ENCODE assay signal across 11 cellular contexts in genomic region chr5:68187268-68188055, GRCh38. TPM values are rescaled to one million over a fixed set of nuclear protein-coding genes. Genes with fewer than 3 reads are reported as not detected.
DNase-seq lines count a peak whose midpoint lies in the region; ATAC-seq, FAIRE-seq and TF ChIP-seq lines count a peak whose summit lies in the region.
"Had no signal": no experiment of that assay in that cellular context is flagged by ENCODE, and none has a peak within 500 bp of the region (broad histone marks: within the 10 kb centered on the region; RNA-seq: fewer than 3 reads in every experiment).

No MANE protein-coding gene starts in this region.

- peak; percentile 75 for DNase-seq in NCI-H146 (lab: John Stamatoyannopoulos, UW)
- DNase-seq in H1 (ENCODE audit: low read depth in 1 of 2, low spot score in 2 of 2), result peak; percentile 36 to 81
- DNase-seq in left lobe of liver (ENCODE audit: low spot score), result no peak
- DNase-seq in naive thymus-derived CD4-positive, alpha-beta T cell, result no peak
- DNase-seq in RWPE1 (ENCODE audit: low spot score), result no peak
- DNase-seq: activated naive CD8-positive, alpha-beta T cell treated with anti-CD3 and anti-CD28 coated beads, Interleukin-2, amount 50 U/mL, for 24 hours; GF-D8; Karpas-422 had no signal

- no peak overlapping the region for H3K23ac ChIP-seq in H1 (ENCODE audit: insufficient read length)

- no peak overlapping the region for H2BK120ac ChIP-seq in H1 (replicated peaks; ENCODE audit: low read depth, low read length)

- no peak overlapping the region for H3K4ac ChIP-seq in H1 (replicated peaks; ENCODE audit: insufficient read length, low read depth, low read length)

- H3K4me1 ChIP-seq in H1 (replicated peaks in 1 of 4; ENCODE audit: control insufficient read depth in 3 of 4, insufficient read depth in 4 of 4, low read length in 3 of 4), result peaks cover 0 to 14% (median 8%) of the 10 kb centered on the region in 4 experiments; a peak in 4 of 7 replicates
- peaks cover 15% of the 10 kb centered on the region for H3K4me1 ChIP-seq in skeletal muscle satellite cell (ENCODE audit: control insufficient read depth, insufficient read depth, low read length)
- H3K4me1 ChIP-seq in naive thymus-derived CD4-positive, alpha-beta T cell (ENCODE audit: control insufficient read depth in 2 of 2, insufficient read depth in 2 of 2, low read length in 2 of 2), result no peaks in the 10 kb centered on the region

- H3K4me1 Mint-ChIP-seq in naive thymus-derived CD4-positive, alpha-beta T cell, result peaks cover 0 to 2% (median 0%) of the 10 kb centered on the region in 7 donors
- H3K4me1 Mint-ChIP-seq: activated naive CD8-positive, alpha-beta T cell treated with anti-CD3 and anti-CD28 coated beads, Interleukin-2, amount 50 U/mL, for 24 hours had no signal

- peak overlapping the region; percentile 60; the same call in 1 of the 2 replicates for H2AFZ ChIP-seq in H1 (ENCODE audit: low read length)

- H3K27ac ChIP-seq in H1 (ENCODE audit: low read depth, low read length) (no peak overlapping the region; the same call in 1 of the 2 replicates), RWPE1 (no peak overlapping the region)
- H3K27ac ChIP-seq in naive thymus-derived CD4-positive, alpha-beta T cell (ENCODE audit: low read depth, low read length), result no peak overlapping the region

- H3K4me3 ChIP-seq in H1 (ENCODE audit: extremely low read depth in 1 of 4, insufficient read depth in 2 of 4, low read depth in 3 of 4, low read length in 4 of 4) (peak overlapping the region; percentile 27 to 53 (median 33)), skeletal muscle satellite cell (ENCODE audit: low read length) (peak overlapping the region; percentile 65)
- no peak overlapping the region for H3K4me3 ChIP-seq in naive thymus-derived CD4-positive, alpha-beta T cell (ENCODE audit: low read length)

- no peaks in the 10 kb centered on the region for H3K36me3 Mint-ChIP-seq in naive thymus-derived CD4-positive, alpha-beta T cell

- CTCF ChIA-PET in H1 (lab: Charles Lee; ENCODE audit: partially characterized antibody) (interaction anchor here (1.5 kb wide), 1 partner anchor 59 kb away, joined by 4 read pairs; no protein-coding TSS in a partner anchor), RWPE1 (lab: Yijun Ruan, JAX) (interaction anchor here (0.5 to 0.6 kb wide), 2 partner anchors 203 to 372 kb away, joined by 3 read pairs; no protein-coding TSS in a partner anchor)
- CTCF ChIA-PET in naive thymus-derived CD4-positive, alpha-beta T cell (lab: Charles Lee), result no interaction called here

- peak overlapping the region; percentile 46 for H4K91ac ChIP-seq in H1 (replicated peaks; ENCODE audit: insufficient read length, low read length)

- no peaks in the 10 kb centered on the region for H3K27me3 Mint-ChIP-seq in naive thymus-derived CD4-positive, alpha-beta T cell
- H3K27me3 Mint-ChIP-seq: activated naive CD8-positive, alpha-beta T cell treated with anti-CD3 and anti-CD28 coated beads, Interleukin-2, amount 50 U/mL, for 24 hours had no signal

- WGBS in H1 (ENCODE audit: extremely low coverage in 1 of 2, insufficient coverage in 1 of 2, insufficient read length in 1 of 2, insufficient replicate concordance in 2 of 2, low coverage in 1 of 2, low lambda C conversion rate in 2 of 2, missing lambda C conversion rate in 1 of 2), 2 experiments, result 3% methylated on average over 34 of the region's 34 CpGs; no CpG with 5 or more reads in 1 of the 2 experiments

- peak in 1 of 2 experiments; percentile 47; a peak in 1 of 3 replicates for TF ChIP-seq POLR2A in H1 (IDR thresholded peaks at IDR 0.05; ENCODE audit: control extremely low read depth in 1 of 2, low read depth in 2 of 2, low read length in 2 of 2)

- TF ChIP-seq RAD21 in H1 (IDR thresholded peaks at IDR 0.05 in 1 of 2, conservative IDR thresholded peaks at IDR 0.05 in 1 of 2; ENCODE audit: low read depth in 2 of 2, low read length in 2 of 2), result no peak

- no peak for TF ChIP-seq EP300 in H1 (IDR thresholded peaks at IDR 0.05; ENCODE audit: borderline replicate concordance in 1 of 2, low read depth in 2 of 2, low read length in 2 of 2)

- intact Hi-C loops in naive thymus-derived CD4-positive, alpha-beta T cell (cut with micrococcal nuclease), result no loop called here

- H4K5ac ChIP-seq in H1 (ENCODE audit: insufficient read length, low read depth, low read length), result peak overlapping the region; percentile 12

- H3K36me3 ChIP-seq in H1 (ENCODE audit: control insufficient read depth in 2 of 4, insufficient read depth in 4 of 4, low read length in 3 of 4) (no peaks in the 10 kb centered on the region), skeletal muscle satellite cell (ENCODE audit: insufficient read depth, low read length) (no peaks in the 10 kb centered on the region)
- H3K36me3 ChIP-seq in naive thymus-derived CD4-positive, alpha-beta T cell (ENCODE audit: control insufficient read depth in 2 of 3, insufficient read depth in 3 of 3, low read length in 3 of 3), result no peaks in the 10 kb centered on the region

- no peak overlapping the region for H3K4me3 Mint-ChIP-seq in naive thymus-derived CD4-positive, alpha-beta T cell
- H3K4me3 Mint-ChIP-seq: activated naive CD8-positive, alpha-beta T cell treated with anti-CD3 and anti-CD28 coated beads, Interleukin-2, amount 50 U/mL, for 24 hours had no signal

- H3K9me3 Mint-ChIP-seq in naive thymus-derived CD4-positive, alpha-beta T cell, result peaks cover 0 to 2% (median 0%) of the 10 kb centered on the region in 11 donors
- H3K9me3 Mint-ChIP-seq: activated naive CD8-positive, alpha-beta T cell treated with anti-CD3 and anti-CD28 coated beads, Interleukin-2, amount 50 U/mL, for 24 hours had no signal

- ATAC-seq in left lobe of liver (peak; percentile 80), HG02571 (IDR thresholded peaks at IDR 0.05; ENCODE audit: unreplicated experiment) (no peak), GM18873 (IDR thresholded peaks at IDR 0.05; ENCODE audit: low FRiP score, unreplicated experiment) (no peak)
- ATAC-seq in naive thymus-derived CD4-positive, alpha-beta T cell, result no peak
- ATAC-seq: activated naive CD8-positive, alpha-beta T cell treated with anti-CD3 and anti-CD28 coated beads, Interleukin-2, amount 50 U/mL, for 24 hours had no signal

- POLR2A ChIA-PET in H1 (lab: Charles Lee; ENCODE audit: partially characterized antibody), result interaction anchor here (0.5 to 1.7 kb wide), 6 partner anchors 14 to 29 kb away, joined by 3 to 7 read pairs (median 3); partner anchors contain the start of gene PIK3R1
- POLR2A ChIA-PET in naive thymus-derived CD4-positive, alpha-beta T cell (lab: Charles Lee), result no interaction called here
- POLR2A ChIA-PET in RWPE1 (lab: Yijun Ruan, JAX; ENCODE audit: low non-redundant PET), result no interaction called here

- no peaks in the 10 kb centered on the region for H3K23me2 ChIP-seq in H1 (ENCODE audit: low read depth, low read length)

- H3K4me2 ChIP-seq in H1 (ENCODE audit: insufficient read depth in 1 of 2, low read depth in 2 of 2, low read length in 2 of 2) (peak overlapping the region; percentile 56 to 61), skeletal muscle satellite cell (ENCODE audit: low read length) (peak overlapping the region; percentile 77)

- FAIRE-seq in H1 (lab: Jason Lieb, UNC), result peak; percentile 63

- no peaks in the 10 kb centered on the region for H3K79me1 ChIP-seq in H1 (ENCODE audit: low read depth, low read length)

- H2BK12ac ChIP-seq in H1 (ENCODE audit: low read depth, low read length), result peak overlapping the region; percentile 53

- H3K27me3 ChIP-seq in H1 (replicated peaks in 1 of 4; ENCODE audit: control insufficient read depth in 3 of 4, extremely low read depth in 1 of 4, insufficient read depth in 3 of 4, low read length in 3 of 4), result no peaks in the 10 kb centered on the region
- H3K27me3 ChIP-seq in skeletal muscle satellite cell (ENCODE audit: control insufficient read depth, insufficient read depth, low read length), result no peaks in the 10 kb centered on the region
- H3K27me3 ChIP-seq in naive thymus-derived CD4-positive, alpha-beta T cell (ENCODE audit: control insufficient read depth in 2 of 2, insufficient read depth in 2 of 2, low read length in 2 of 2), result no peaks in the 10 kb centered on the region

- no peak overlapping the region for H3K14ac ChIP-seq in H1 (ENCODE audit: insufficient read length)

- TF ChIP-seq CTCF in H1 (IDR thresholded peaks at IDR 0.05; ENCODE audit: control extremely low read depth in 1 of 3, insufficient read depth in 1 of 3, low read depth in 1 of 3, low read length in 3 of 3), result no peak
- no peak for TF ChIP-seq CTCF in RWPE1 (conservative IDR thresholded peaks at IDR 0.05; ENCODE audit: low read depth)

- H4K20me1 ChIP-seq in H1 (replicated peaks in 1 of 2; ENCODE audit: control insufficient read depth in 1 of 2, insufficient read depth in 2 of 2, low read length in 2 of 2), result no peaks in the 10 kb centered on the region

- H3K79me2 ChIP-seq in H1 (ENCODE audit: control insufficient read depth in 1 of 2, insufficient read depth in 2 of 2, low read length in 2 of 2), result no peaks in the 10 kb centered on the region

- H2BK20ac ChIP-seq in H1 (ENCODE audit: low read length), result no peak overlapping the region

- peak overlapping the region; percentile 86 for H4K8ac ChIP-seq in H1 (ENCODE audit: extremely low read depth, insufficient read depth, low read length)

- no peak overlapping the region for H3K56ac ChIP-seq in H1 (replicated peaks; ENCODE audit: insufficient read length, low read depth, low read length)

- peak overlapping the region in 2 of 4 experiments; percentile 23 to 69; a peak in 4 of 7 replicates for H3K9ac ChIP-seq in H1 (replicated peaks in 1 of 4; ENCODE audit: extremely low read depth in 1 of 4, low read depth in 3 of 4, low read length in 3 of 4)
- peak overlapping the region; percentile 51 for H3K9ac ChIP-seq in skeletal muscle satellite cell (ENCODE audit: low read depth, low read length)

- peaks cover 0 to 5% of the 10 kb centered on the region in 2 experiments; a peak in 1 of 4 replicates for H3K9me3 ChIP-seq in H1 (ENCODE audit: insufficient read depth in 2 of 2, low read depth in 1 of 2, low read length in 1 of 2)
- no peaks in the 10 kb centered on the region for H3K9me3 ChIP-seq in skeletal muscle satellite cell (replicated peaks; ENCODE audit: low read length)
- no peaks in the 10 kb centered on the region for H3K9me3 ChIP-seq in naive thymus-derived CD4-positive, alpha-beta T cell (ENCODE audit: control insufficient read depth in 2 of 3, low read length in 3 of 3)

- no peak overlapping the region for H3K27ac Mint-ChIP-seq in naive thymus-derived CD4-positive, alpha-beta T cell
- H3K27ac Mint-ChIP-seq: activated naive CD8-positive, alpha-beta T cell treated with anti-CD3 and anti-CD28 coated beads, Interleukin-2, amount 50 U/mL, for 24 hours had no signal

- no peak overlapping the region; the same call in 1 of the 2 replicates for H3K18ac ChIP-seq in H1 (ENCODE audit: extremely low read depth, low read length)

- H2BK5ac ChIP-seq in H1 (ENCODE audit: low read depth, low read length), result peak overlapping the region; percentile 84; the same call in 1 of the 2 replicates

- no peak overlapping the region for H2BK15ac ChIP-seq in H1 (ENCODE audit: low read length)

- no peak overlapping the region for H2AK5ac ChIP-seq in H1 (ENCODE audit: low read depth, low read length)

RNA-seq across cellular contexts. Expression of gene PIK3R1, which starts 28.1 kb away (rescaled TPM):
- 10.5 and 13.7 TPM in 2 replicates for total RNA-seq in H1 (2021; fragmentation: NEBNext Ultra II Directional; extraction: Animal tissue kit (Norgen Biotek cat#: 25700))
- 1.8 and 2.3 TPM in 2 replicates for polyA plus RNA-seq in H1 (2011; rRNA removed)
- polyA plus RNA-seq in H1 (2011; cell fraction: cytosol; rRNA removed), result 2.6 TPM
- polyA plus RNA-seq in H1 (2011; cell fraction: nucleus; rRNA removed), result 4.1 TPM
- polyA plus RNA-seq in H1 (2012, experiment 1 of 2), result 4.4 to 6.4 TPM (median 5.7 TPM) in 4 replicates
- polyA plus RNA-seq in H1 (2012, experiment 2 of 2), result 1.2 TPM
- 6.9 TPM for polyA plus RNA-seq in H1 (2013, experiment 1 of 2)
- polyA plus RNA-seq in H1 (2013, experiment 2 of 2), result 7.3 TPM
- 13.0 and 13.9 TPM in 2 replicates for polyA minus RNA-seq in H1 (2011; rRNA and poly(A)+ RNA removed)
- polyA minus RNA-seq in H1 (2011; cell fraction: cytosol; rRNA and poly(A)+ RNA removed), result 7.8 TPM
- 13.1 TPM for polyA minus RNA-seq in H1 (2011; cell fraction: nucleus; rRNA and poly(A)+ RNA removed)
- 149 TPM for total RNA-seq in left lobe of liver
- total RNA-seq in skeletal muscle satellite cell (2012; rRNA removed), result 27.3 and 40.8 TPM in 2 replicates
- total RNA-seq in naive thymus-derived CD4-positive, alpha-beta T cell, result 100 to 1,000 TPM in 4 of 5 experiments, 10 to 100 TPM in 1; 72.0 to 207 (median 131) TPM
- 100 to 1,000 TPM in 1 of 2 donors, 10 to 100 TPM in 1; 85.1 to 110 TPM for polyA plus RNA-seq in naive thymus-derived CD4-positive, alpha-beta T cell

Comparison
In these comparisons a context has a peak if more than half of its experiments do, and no peak if none do; other contexts are left out.
1. DNase-seq: peak in NCI-H146 (single experiment) and H1 (2 of 2); none in left lobe of liver (single experiment), naive thymus-derived CD4-positive, alpha-beta T cell (0 of 9) and RWPE1 (single experiment).